Comparison of ENCODE assay signal across 11 cellular contexts in the genomic region with DNA sequence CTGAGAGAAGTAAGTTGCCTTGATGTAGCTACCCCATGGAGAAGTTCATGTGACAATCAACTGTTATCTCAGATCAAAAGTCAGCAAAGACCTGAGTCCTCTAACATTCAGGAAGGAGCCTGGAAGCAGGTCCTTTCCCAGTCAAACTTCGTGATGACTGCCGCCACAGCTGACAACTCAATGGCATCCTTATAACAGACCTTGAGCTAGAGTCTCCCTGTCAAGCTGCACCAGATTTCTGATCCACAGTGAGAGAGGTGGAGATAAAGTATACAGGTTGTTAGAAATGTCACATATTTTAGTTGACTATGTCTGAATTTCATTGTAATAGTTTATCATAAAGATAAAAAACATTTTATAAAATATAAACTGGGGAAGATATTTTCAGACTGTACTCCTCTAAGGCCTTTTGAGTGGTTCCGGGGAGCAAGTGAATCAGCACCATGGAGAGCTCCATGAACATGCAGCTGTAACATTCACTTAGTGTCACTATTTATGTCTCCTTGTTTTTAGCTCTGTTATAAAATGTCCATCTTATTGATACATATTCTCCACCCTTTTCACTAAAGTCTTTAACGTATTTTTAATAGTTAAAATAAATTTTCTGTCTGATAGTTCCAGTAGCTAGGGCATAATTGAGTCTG.
DNase-seq lines count a peak whose midpoint lies in the region; ATAC-seq and TF ChIP-seq lines count a peak whose summit lies in the region.
"Had no signal": no experiment of that assay in that cellular context is flagged by ENCODE, and none has a peak within 500 bp of the region (broad histone marks: within the 10 kb centered on the region; RNA-seq: fewer than 3 reads in every experiment).

No MANE protein-coding gene starts in this region.

- TF ChIP-seq CTCF in GM23338 (conservative IDR thresholded peaks at IDR 0.05; ENCODE audit: low read depth in 2 of 2) (no peak), GM20000 (IDR thresholded peaks at IDR 0.05; ENCODE audit: extremely low read depth, missing control alignments) (no peak)

- no peaks in the 10 kb centered on the region for H3K27me3 Mint-ChIP-seq in GM23338 (ENCODE audit: insufficient read depth, low read depth, poor library complexity)
- no peaks in the 10 kb centered on the region for H3K27me3 Mint-ChIP-seq in effector memory CD8-positive, alpha-beta T cell

- no peaks in the 10 kb centered on the region for H3F3A ChIP-seq in GM23338 (replicated peaks; ENCODE audit: low read depth)

- H3K9me3 Mint-ChIP-seq in GM23338 = no peaks in the 10 kb centered on the region
- H3K9me3 Mint-ChIP-seq in effector memory CD8-positive, alpha-beta T cell = peaks cover 11 to 29% of the 10 kb centered on the region in 2 donors

- no peaks in the 10 kb centered on the region for H3K36me3 Mint-ChIP-seq in GM23338 (ENCODE audit: low read depth)
- no peaks in the 10 kb centered on the region for H3K36me3 Mint-ChIP-seq in effector memory CD8-positive, alpha-beta T cell (ENCODE audit: insufficient read depth)

- no peak overlapping the region for H2AK5ac ChIP-seq in mesenchymal stem cell (ENCODE audit: low read length, severe bottlenecking)

- H3K4me3 Mint-ChIP-seq in GM23338 = no peak overlapping the region
- H3K4me3 Mint-ChIP-seq in effector memory CD8-positive, alpha-beta T cell = no peak overlapping the region

- no peak overlapping the region for H3K23ac ChIP-seq in mesenchymal stem cell (ENCODE audit: low read length in 2 of 2)

- H3K4me1 ChIP-seq in GM23338 (ENCODE audit: insufficient read depth) (no peaks in the 10 kb centered on the region), mesenchymal stem cell (ENCODE audit: control insufficient read depth, insufficient read depth, low read depth, low read length) (no peaks in the 10 kb centered on the region)
- H3K4me1 ChIP-seq: lower lobe of right lung, right atrium auricular region, uterus had no signal

- H2BK5ac ChIP-seq in mesenchymal stem cell (ENCODE audit: low read depth, low read length, poor library complexity, severe bottlenecking) = no peak overlapping the region

- H2BK12ac ChIP-seq in mesenchymal stem cell (ENCODE audit: low read length in 2 of 2) = no peak overlapping the region

- WGBS in mesenchymal stem cell = 29% methylated on average over 4 of the region's 4 CpGs

- H3K27me3 ChIP-seq in GM23338 (ENCODE audit: insufficient read depth) = no peaks in the 10 kb centered on the region
- no peaks in the 10 kb centered on the region for H3K27me3 ChIP-seq in mesenchymal stem cell (ENCODE audit: control insufficient read depth in 1 of 2, insufficient read depth in 1 of 2, low read length in 2 of 2)
- H3K27me3 ChIP-seq: right atrium auricular region, uterus had no signal

- H3K4me2 ChIP-seq in GM23338 (no peak overlapping the region), mesenchymal stem cell (ENCODE audit: low read length, poor library complexity, severe bottlenecking) (no peak overlapping the region)

- H3K79me2 ChIP-seq in GM23338 (replicated peaks; ENCODE audit: insufficient read depth) = no peaks in the 10 kb centered on the region

- H3K27ac ChIP-seq in GM23338 (ENCODE audit: low read depth) (no peak overlapping the region), mesenchymal stem cell (ENCODE audit: low read length, poor library complexity, severe bottlenecking) (no peak overlapping the region)
- H3K27ac ChIP-seq: lower lobe of right lung, right atrium auricular region, uterus had no signal

- H3K4ac ChIP-seq in mesenchymal stem cell (ENCODE audit: low read depth in 1 of 2, low read length in 2 of 2) = no peak overlapping the region

- peaks cover 41% of the 10 kb centered on the region for H3K9me3 ChIP-seq in mesenchymal stem cell (ENCODE audit: control insufficient read depth, low read length)
- H3K9me3 ChIP-seq: lower lobe of right lung, right atrium auricular region, uterus had no signal

- H3K18ac ChIP-seq in mesenchymal stem cell (ENCODE audit: low read depth in 1 of 2, low read length in 2 of 2) = no peak overlapping the region

- no peak overlapping the region for H4K8ac ChIP-seq in mesenchymal stem cell (ENCODE audit: low read length)

- H4K91ac ChIP-seq in mesenchymal stem cell (ENCODE audit: low read length) = no peak overlapping the region

- H2BK15ac ChIP-seq in mesenchymal stem cell (ENCODE audit: low read depth, poor library complexity, severe bottlenecking) = no peak overlapping the region

- DNase-seq in GM23338 (ENCODE audit: low spot score) (peak; percentile 83), M059J (ENCODE audit: low read depth) (peak; percentile 25), amniotic stem cell (lab: John Stamatoyannopoulos, UW) (peak; percentile 3), mesenchymal stem cell (peak; percentile 52), GM20000 (ENCODE audit: low spot score) (no peak)
- no peak for DNase-seq in effector memory CD8-positive, alpha-beta T cell
- DNase-seq: lower lobe of right lung, SHP77 treated with DMSO at 0.1 percent for 48 hours, uterus had no signal

- no peak overlapping the region for H3K14ac ChIP-seq in mesenchymal stem cell (ENCODE audit: low read length in 2 of 2)

- H3K27ac Mint-ChIP-seq in GM23338 = no peak overlapping the region
- no peak overlapping the region for H3K27ac Mint-ChIP-seq in effector memory CD8-positive, alpha-beta T cell

- H3K36me3 ChIP-seq in GM23338 (ENCODE audit: insufficient read depth) (no peaks in the 10 kb centered on the region), mesenchymal stem cell (ENCODE audit: control insufficient read depth in 1 of 2, insufficient read depth in 2 of 2, low read depth in 1 of 2, low read length in 2 of 2) (no peaks in the 10 kb centered on the region)
- H3K36me3 ChIP-seq: lower lobe of right lung, right atrium auricular region, uterus had no signal

- H3K79me1 ChIP-seq in mesenchymal stem cell (replicated peaks; ENCODE audit: low read length, poor library complexity, severe bottlenecking) = no peaks in the 10 kb centered on the region

- no peak overlapping the region for H2AFZ ChIP-seq in GM23338
- H2AFZ ChIP-seq in mesenchymal stem cell (ENCODE audit: low read depth, low read length) = no peak overlapping the region

- no peaks in the 10 kb centered on the region for H3K4me1 Mint-ChIP-seq in GM23338
- no peaks in the 10 kb centered on the region for H3K4me1 Mint-ChIP-seq in effector memory CD8-positive, alpha-beta T cell (ENCODE audit: low read depth in 2 of 2)

- no peak overlapping the region for H2BK120ac ChIP-seq in mesenchymal stem cell (ENCODE audit: low read depth, low read length)

- 0 out of 2 replicates have a peak, but pooled peaks cover 2% of the 10 kb centered on the region for H4K20me1 ChIP-seq in GM23338 (replicated peaks; ENCODE audit: insufficient read depth)

- H3K4me3 ChIP-seq in GM23338 (no peak overlapping the region), mesenchymal stem cell (ENCODE audit: insufficient read depth in 1 of 2, low read depth in 1 of 2, low read length in 2 of 2) (no peak overlapping the region)
- H3K4me3 ChIP-seq: lower lobe of right lung, right atrium auricular region, uterus had no signal

- ATAC-seq in GM23338 = peak; percentile 84
- no peak for ATAC-seq in effector memory CD8-positive, alpha-beta T cell (replicated peaks)
- ATAC-seq in GM18517 (IDR thresholded peaks at IDR 0.05; ENCODE audit: unreplicated experiment) = no peak
- ATAC-seq: lower lobe of right lung had no signal

- H3K9ac ChIP-seq in mesenchymal stem cell (ENCODE audit: low read length) = no peak overlapping the region

- H3K9me2 ChIP-seq in GM23338 (ENCODE audit: insufficient read depth) = no peaks in the 10 kb centered on the region

TF ChIP-seq in GM23338, 12 proteins besides CTCF, POLR2A, EP300 and RAD21:
- no peak for TF ChIP-seq STAT1 (IDR thresholded peaks at IDR 0.05; ENCODE audit: unreplicated experiment)
- TF ChIP-seq, protein P1, sequence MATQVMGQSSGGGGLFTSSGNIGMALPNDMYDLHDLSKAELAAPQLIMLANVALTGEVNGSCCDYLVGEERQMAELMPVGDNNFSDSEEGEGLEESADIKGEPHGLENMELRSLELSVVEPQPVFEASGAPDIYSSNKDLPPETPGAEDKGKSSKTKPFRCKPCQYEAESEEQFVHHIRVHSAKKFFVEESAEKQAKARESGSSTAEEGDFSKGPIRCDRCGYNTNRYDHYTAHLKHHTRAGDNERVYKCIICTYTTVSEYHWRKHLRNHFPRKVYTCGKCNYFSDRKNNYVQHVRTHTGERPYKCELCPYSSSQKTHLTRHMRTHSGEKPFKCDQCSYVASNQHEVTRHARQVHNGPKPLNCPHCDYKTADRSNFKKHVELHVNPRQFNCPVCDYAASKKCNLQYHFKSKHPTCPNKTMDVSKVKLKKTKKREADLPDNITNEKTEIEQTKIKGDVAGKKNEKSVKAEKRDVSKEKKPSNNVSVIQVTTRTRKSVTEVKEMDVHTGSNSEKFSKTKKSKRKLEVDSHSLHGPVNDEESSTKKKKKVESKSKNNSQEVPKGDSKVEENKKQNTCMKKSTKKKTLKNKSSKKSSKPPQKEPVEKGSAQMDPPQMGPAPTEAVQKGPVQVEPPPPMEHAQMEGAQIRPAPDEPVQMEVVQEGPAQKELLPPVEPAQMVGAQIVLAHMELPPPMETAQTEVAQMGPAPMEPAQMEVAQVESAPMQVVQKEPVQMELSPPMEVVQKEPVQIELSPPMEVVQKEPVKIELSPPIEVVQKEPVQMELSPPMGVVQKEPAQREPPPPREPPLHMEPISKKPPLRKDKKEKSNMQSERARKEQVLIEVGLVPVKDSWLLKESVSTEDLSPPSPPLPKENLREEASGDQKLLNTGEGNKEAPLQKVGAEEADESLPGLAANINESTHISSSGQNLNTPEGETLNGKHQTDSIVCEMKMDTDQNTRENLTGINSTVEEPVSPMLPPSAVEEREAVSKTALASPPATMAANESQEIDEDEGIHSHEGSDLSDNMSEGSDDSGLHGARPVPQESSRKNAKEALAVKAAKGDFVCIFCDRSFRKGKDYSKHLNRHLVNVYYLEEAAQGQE (IDR thresholded peaks at IDR 0.05; ENCODE audit: unreplicated experiment) = peak; percentile 88
TF ChIP-seq in GM23338: peak in this region for 1.

Comparison
In these comparisons a context has a peak if more than half of its experiments do, and no peak if none do; other contexts are left out.
1. DNase-seq: peak in GM23338 (single experiment), M059J (single experiment), amniotic stem cell (single experiment) and mesenchymal stem cell (single experiment); none in effector memory CD8-positive, alpha-beta T cell (0 of 3) and GM20000 (single experiment).